ENCODE assay signal across 9 cellular contexts in genomic region chr10:110425684-110426293, GRCh38.
DNase-seq lines count a peak whose midpoint lies in the region; ATAC-seq lines count a peak whose summit lies in the region.
"Had no signal": no experiment of that assay in that cellular context is flagged by ENCODE, and none has a peak within 500 bp of the region (broad histone marks: within the 10 kb centered on the region; RNA-seq: fewer than 3 reads in every experiment).

No MANE protein-coding gene starts in this region.

- H3K36me3 ChIP-seq in MG63, result no peaks in the 10 kb centered on the region
- H3K36me3 ChIP-seq in mucosa of rectum (ENCODE audit: control insufficient read depth in 2 of 2, insufficient read depth in 2 of 2, low read length in 2 of 2), result no peaks in the 10 kb centered on the region

- no peaks in the 10 kb centered on the region for H3K27me3 Mint-ChIP-seq in activated naive CD8-positive, alpha-beta T cell

- H3K4me3 Mint-ChIP-seq in activated naive CD8-positive, alpha-beta T cell, result peak overlapping the region; percentile 39

- no peaks in the 10 kb centered on the region for H3K9me3 Mint-ChIP-seq in activated naive CD8-positive, alpha-beta T cell (ENCODE audit: low read depth)

- no peaks in the 10 kb centered on the region for H3K36me3 Mint-ChIP-seq in activated naive CD8-positive, alpha-beta T cell

- ATAC-seq in GM21619 (IDR thresholded peaks at IDR 0.05; ENCODE audit: unreplicated experiment), result peak; percentile 74
- ATAC-seq in GM19324 (IDR thresholded peaks at IDR 0.05; ENCODE audit: low FRiP score, unreplicated experiment), result no peak

- H3K4me3 ChIP-seq in MG63, result no peak overlapping the region
- H3K4me3 ChIP-seq in mucosa of rectum (ENCODE audit: low read length in 2 of 2), result no peak overlapping the region

- H3K27ac Mint-ChIP-seq in activated naive CD8-positive, alpha-beta T cell, result peak overlapping the region; percentile 89

- in situ Hi-C loops in G401 (cut with HindIII; ENCODE audit: low sequenced_read_pairs), result no loop called here

- DNase-seq in GM04504 (ENCODE audit: low read depth), result peak; percentile 79
- peak; percentile 53 for DNase-seq in MG63
- no peak for DNase-seq in G401 (ENCODE audit: low spot score)
- no peak for DNase-seq in DMS153 treated with DMSO at 0.1 percent for 48 hours (lab: John Stamatoyannopoulos, UW; ENCODE audit: unreplicated experiment)

- H3K9me3 ChIP-seq in MG63 (no peaks in the 10 kb centered on the region), mucosa of rectum (ENCODE audit: control insufficient read depth in 2 of 2, low read length in 2 of 2) (no peaks in the 10 kb centered on the region)

- H3K9ac ChIP-seq in mucosa of rectum (ENCODE audit: low read depth in 1 of 2, low read length in 2 of 2), result no peak overlapping the region
- H3K9ac ChIP-seq: parathyroid adenoma had no signal

- H3K4me1 ChIP-seq in mucosa of rectum (ENCODE audit: control insufficient read depth in 2 of 2, insufficient read depth in 2 of 2, low read length in 2 of 2), result peaks cover 0 to 5% of the 10 kb centered on the region in 2 donors
- H3K4me1 ChIP-seq: parathyroid adenoma had no signal

- no peaks in the 10 kb centered on the region for H3K27me3 ChIP-seq in MG63
- H3K27me3 ChIP-seq in mucosa of rectum (ENCODE audit: control insufficient read depth in 2 of 2, insufficient read depth in 2 of 2, low read length in 2 of 2), result no peaks in the 10 kb centered on the region

- H3K4me1 Mint-ChIP-seq in activated naive CD8-positive, alpha-beta T cell (ENCODE audit: low read depth), result peaks cover 19% of the 10 kb centered on the region

- H3K27ac ChIP-seq in mucosa of rectum (ENCODE audit: low read depth in 2 of 2, low read length in 2 of 2), result peak overlapping the region; percentile 17 to 19
- H3K27ac ChIP-seq: parathyroid adenoma had no signal

Comparison
In these comparisons a context has a peak if more than half of its experiments do, and no peak if none do; other contexts are left out.
1. DNase-seq: peak in GM04504 (single experiment) and MG63 (single experiment); none in G401 (single experiment) and DMS153 treated with DMSO at 0.1 percent for 48 hours (single experiment).